ENCODE assay signal across 26 cellular contexts in genomic region chr10:122120008-122120744, GRCh38.
DNase-seq lines count a peak whose midpoint lies in the region; ATAC-seq and TF ChIP-seq lines count a peak whose summit lies in the region.
"Had no signal": no experiment of that assay in that cellular context is flagged by ENCODE, and none has a peak within 500 bp of the region (broad histone marks: within the 10 kb centered on the region; RNA-seq: fewer than 3 reads in every experiment).

No MANE protein-coding gene starts in this region.

- no peak overlapping the region for H4K8ac ChIP-seq in IMR-90 (ENCODE audit: low read depth in 2 of 2, low read length in 2 of 2)

- H3K27ac ChIP-seq in C4-2B (peak overlapping the region; percentile 75), IMR-90 (ENCODE audit: insufficient read depth, low read length) (no peak overlapping the region), iPS-20b (ENCODE audit: low read length) (no peak overlapping the region), sigmoid colon (peak overlapping the region in 3 of 4 donors; percentile 6 to 99 (median 9))
- H3K27ac ChIP-seq: adrenal gland, brain microvascular endothelial cell, colonic mucosa, spleen, testis, WERI-Rb-1 had no signal

- H3K4me1 ChIP-seq in IMR-90 (ENCODE audit: control insufficient read depth, insufficient read depth, low read length), result peaks cover 2% of the 10 kb centered on the region; the same call in 1 of the 2 replicates
- H3K4me1 ChIP-seq in iPS-20b (ENCODE audit: insufficient read depth, low read length), result peaks cover 21% of the 10 kb centered on the region
- peaks cover 0 to 57% (median 39%) of the 10 kb centered on the region in 4 donors for H3K4me1 ChIP-seq in sigmoid colon
- H3K4me1 ChIP-seq: colonic mucosa, spleen, testis had no signal

- in situ Hi-C loops in IMR-90 (cut with MboI; ENCODE audit: low sequenced_read_pairs) (loop anchor here (10.0 kb wide), 1 partner anchor 345 kb away; the partner anchor contains the start of gene HTRA1), GM13976 (cut with MboI; ENCODE audit: low sequenced_read_pairs, unreplicated experiment) (no loop called here)

- dilution Hi-C loops in IMR-90 (cut with HindIII; ENCODE audit: low sequenced_read_pairs, unreplicated experiment), result no loop called here

- no peak for ATAC-seq in IMR-90 (ENCODE audit: low read depth)
- no peak for ATAC-seq in HG02885 (IDR thresholded peaks at IDR 0.05; ENCODE audit: poor library complexity, unreplicated experiment)
- ATAC-seq: activated CD8-positive, alpha-beta memory T cell treated with anti-CD3 and anti-CD28 coated beads, Interleukin-2, amount 10 ng/mL, durations not matched to agents 7 days and 5 days; activated T-cell treated with anti-CD3 and anti-CD28 coated beads, Interleukin-2, amount 50 U/mL, for 72 hours; effector memory CD8-positive, alpha-beta T cell; stimulated activated effector memory CD8-positive, alpha-beta T cell treated with anti-CD3 and anti-CD28 coated beads, Interleukin-12 subunit alpha, Interleukin-12 subunit beta, amount 100 ng/mL, for 72 hours had no signal

- H3K9me1 ChIP-seq in IMR-90 (ENCODE audit: insufficient read depth, low read length), result peaks cover 18% of the 10 kb centered on the region

- DNase-seq in IMR-90 (no peak), sigmoid colon (no peak), GM13976 (ENCODE audit: low spot score) (no peak), NCI-H82 treated with DMSO at 0.1 percent for 48 hours (lab: John Stamatoyannopoulos, UW; ENCODE audit: unreplicated experiment) (no peak)
- DNase-seq: activated CD4-positive, alpha-beta T cell treated with anti-CD3 and anti-CD28 coated beads, Interleukin-2, amount 10 ng/mL, durations not matched to agents 7 days and 5 days; activated CD8-positive, alpha-beta memory T cell treated with anti-CD3 and anti-CD28 coated beads, Interleukin-2, amount 10 ng/mL, durations not matched to agents 7 days and 5 days; activated naive CD4-positive, alpha-beta T cell treated with Interleukin-2 at 50 U/mL for 16 hours; activated T-cell treated with anti-CD3 and anti-CD28 coated beads, Interleukin-2, amount 50 U/mL, for 72 hours; adrenal gland; brain microvascular endothelial cell; CD4-positive, CD25-positive, alpha-beta regulatory T cell; colonic mucosa; effector memory CD8-positive, alpha-beta T cell; esophagus squamous epithelium; KG1; kidney; NCI-H1694 treated with DMSO at 0.1 percent for 48 hours; nucleus accumbens; spleen; stimulated activated CD4-positive, alpha-beta T cell treated with anti-CD3 and anti-CD28 coated beads, Interleukin-2, amount 100 ng/mL, for 48 hours; testis; WERI-Rb-1 had no signal

- H4K91ac ChIP-seq in IMR-90 (ENCODE audit: insufficient read depth, low read depth, low read length), result no peak overlapping the region

- WGBS in IMR-90 (ENCODE audit: extremely low coverage in 2 of 2, insufficient read length in 1 of 2), 2 experiments, result 100% methylated on average over 1 of the region's 22 CpGs; no CpG with 5 or more reads in 1 of the 2 experiments
- 85 to 89% methylated on average over 22 of the region's 22 CpGs for WGBS in sigmoid colon, 2 donors

- no peak for TF ChIP-seq RAD21 in IMR-90 (IDR thresholded peaks at IDR 0.05; ENCODE audit: low read length)

- no peaks in the 10 kb centered on the region for H3K27me3 ChIP-seq in IMR-90 (ENCODE audit: control insufficient read depth, insufficient read depth, low read length)
- no peaks in the 10 kb centered on the region for H3K27me3 ChIP-seq in iPS-20b (ENCODE audit: insufficient read depth, low read length)
- no peaks in the 10 kb centered on the region for H3K27me3 ChIP-seq in sigmoid colon
- H3K27me3 ChIP-seq: adrenal gland, brain microvascular endothelial cell, colonic mucosa, esophagus squamous epithelium, testis had no signal

- H2AK5ac ChIP-seq in IMR-90 (ENCODE audit: low read depth, low read length), result no peak overlapping the region

- H4K5ac ChIP-seq in IMR-90 (ENCODE audit: low read depth, low read length), result no peak overlapping the region

- H3K36me3 ChIP-seq in IMR-90 (ENCODE audit: control insufficient read depth, insufficient read depth, low read length) (no peaks in the 10 kb centered on the region; the same call in 1 of the 2 replicates), iPS-20b (ENCODE audit: insufficient read depth, low read depth, low read length) (no peaks in the 10 kb centered on the region), sigmoid colon (peaks cover 0 to 8% (median 0%) of the 10 kb centered on the region in 4 donors)
- H3K36me3 ChIP-seq: adrenal gland, brain microvascular endothelial cell, colonic mucosa, spleen, WERI-Rb-1 had no signal

- H2BK20ac ChIP-seq in IMR-90 (ENCODE audit: low read depth, low read length), result no peak overlapping the region

- no TSS peak for BruUV-seq in IMR-90 (replicated peaks; lab: Mats Ljungman, UMichigan)

- H2BK15ac ChIP-seq in IMR-90 (ENCODE audit: low read depth, low read length), result no peak overlapping the region

- no peak overlapping the region for H2AK9ac ChIP-seq in IMR-90 (replicated peaks; ENCODE audit: low read depth, low read length, poor library complexity)

- H2BK120ac ChIP-seq in IMR-90 (ENCODE audit: low read depth, low read length), result no peak overlapping the region

- H3K4me3 ChIP-seq in IMR-90 (ENCODE audit: insufficient read depth, low read depth, low read length) (no peak overlapping the region), iPS-20b (ENCODE audit: low read length) (no peak overlapping the region), sigmoid colon (no peak overlapping the region)
- H3K4me3 ChIP-seq: adrenal gland, colonic mucosa, esophagus squamous epithelium, spleen, testis had no signal

- H3K9me3 ChIP-seq in IMR-90 (ENCODE audit: control insufficient read depth, insufficient read depth, low read length) (no peaks in the 10 kb centered on the region), iPS-20b (ENCODE audit: insufficient read depth, low read depth, low read length) (no peaks in the 10 kb centered on the region), sigmoid colon (no peaks in the 10 kb centered on the region)
- H3K9me3 ChIP-seq: adrenal gland, colonic mucosa, esophagus squamous epithelium, spleen, testis had no signal

- no peak for TF ChIP-seq POLR2A in IMR-90 (IDR thresholded peaks at IDR 0.05; ENCODE audit: low read depth, low read length)
- no peak for TF ChIP-seq POLR2A in sigmoid colon (IDR thresholded peaks at IDR 0.05)

- no peak overlapping the region for H3K14ac ChIP-seq in IMR-90 (replicated peaks; ENCODE audit: low read depth, low read length)

- TF ChIP-seq CTCF in C4-2B (conservative IDR thresholded peaks at IDR 0.05), result no peak
- no peak for TF ChIP-seq CTCF in IMR-90 (conservative IDR thresholded peaks at IDR 0.05; ENCODE audit: low read depth, low read length)
- TF ChIP-seq CTCF in sigmoid colon (IDR thresholded peaks at IDR 0.05), result no peak
- TF ChIP-seq CTCF in GM13976 (IDR thresholded peaks at IDR 0.05; ENCODE audit: borderline replicate concordance, control extremely low read depth, extremely low read depth, insufficient read depth, missing control alignments), result no peak

- H3K18ac ChIP-seq in IMR-90 (ENCODE audit: low read depth, low read length), result no peak overlapping the region

- H4K20me1 ChIP-seq in IMR-90 (ENCODE audit: insufficient read depth, low read length), result peaks cover 34% of the 10 kb centered on the region

- CTCF ChIA-PET in IMR-90 (lab: Yijun Ruan, JAX), result no interaction called here

- no peak overlapping the region for H3K4me2 ChIP-seq in IMR-90 (ENCODE audit: low read depth, low read length)

- no peak overlapping the region for H3K56ac ChIP-seq in IMR-90 (ENCODE audit: extremely low read depth, insufficient read depth, low read length)

- no peak for TF ChIP-seq EP300 in sigmoid colon (IDR thresholded peaks at IDR 0.05)

- peaks cover 27 to 84% of the 10 kb centered on the region in 2 experiments for H3K79me1 ChIP-seq in IMR-90 (ENCODE audit: low read depth in 1 of 2, low read length in 2 of 2)

- H3K23ac ChIP-seq in IMR-90 (ENCODE audit: low read depth, low read length), result no peak overlapping the region

- peak overlapping the region; percentile 16 for H2AFZ ChIP-seq in IMR-90 (replicated peaks; ENCODE audit: low read length, poor library complexity)

- no peak overlapping the region for H3K4ac ChIP-seq in IMR-90 (ENCODE audit: low read depth, low read length)

- intact Hi-C loops in IMR-90 (cut with micrococcal nuclease), result no loop called here
- intact Hi-C loops in sigmoid colon (cut with DNase I), result no loop called here

- no peak overlapping the region for H2BK5ac ChIP-seq in IMR-90 (ENCODE audit: low read depth, low read length, poor library complexity, severe bottlenecking)

- H3K9ac ChIP-seq in IMR-90 (ENCODE audit: low read depth, low read length) (no peak overlapping the region), iPS-20b (ENCODE audit: low read depth, low read length) (peak overlapping the region; percentile 32; the same call in 1 of the 2 replicates)

- POLR2A ChIA-PET in IMR-90 (lab: Charles Lee; ENCODE audit: unreplicated experiment), result no interaction called here

TF ChIP-seq in IMR-90, 13 proteins besides CTCF, POLR2A, EP300 and RAD21:
- TF ChIP-seq ELK1 (IDR thresholded peaks at IDR 0.05; ENCODE audit: borderline replicate concordance, low read depth, low read length) (no peak), CHD1 (IDR thresholded peaks at IDR 0.05; ENCODE audit: low read depth, low read length) (no peak), MAFK (IDR thresholded peaks at IDR 0.05; ENCODE audit: low read depth, low read length) (no peak), SMC3 (IDR thresholded peaks at IDR 0.05; ENCODE audit: low read depth, low read length) (no peak)

Comparison
In these comparisons a context has a peak if more than half of its experiments do, and no peak if none do; other contexts are left out.
1. H3K27ac ChIP-seq: peak in C4-2B (single experiment) and sigmoid colon (3 of 4); none in IMR-90 (single experiment) and iPS-20b (single experiment).